In genomic region chr13:110465696-110466095, GRCh38 we compare ENCODE assay signal across 14 cellular contexts.
A peak's percentile ranks its signal among the peaks of the same experiment; 100 is the strongest.
DNase-seq lines count a peak whose midpoint lies in the region; ATAC-seq and TF ChIP-seq lines count a peak whose summit lies in the region.
"Had no signal": no experiment of that assay in that cellular context is flagged by ENCODE, and none has a peak within 500 bp of the region (broad histone marks: within the 10 kb centered on the region; RNA-seq: fewer than 3 reads in every experiment).

No MANE protein-coding gene starts in this region.

- H3K27me3 Mint-ChIP-seq in chondrocyte (ENCODE audit: low read depth) (no peaks in the 10 kb centered on the region), memory B cell (peaks cover under 1% of the 10 kb centered on the region)
- H3K27me3 Mint-ChIP-seq in stimulated activated naive B cell treated with anti-CD40 and anti-IgM and Interleukin-4, amounts not matched to agents 10 μg/mL and 1 μg/mL and 100 μg/mL, for 72 hours: no peaks in the 10 kb centered on the region

- peaks cover 10% of the 10 kb centered on the region; the same call in 1 of the 2 replicates for H3K79me2 ChIP-seq in Loucy (ENCODE audit: insufficient read depth, low read length)

- H3K36me3 Mint-ChIP-seq in chondrocyte (ENCODE audit: low read depth): peaks cover 62% of the 10 kb centered on the region
- no peaks in the 10 kb centered on the region for H3K36me3 Mint-ChIP-seq in memory B cell
- peaks cover 2 to 7% of the 10 kb centered on the region in 2 donors for H3K36me3 Mint-ChIP-seq in stimulated activated naive B cell treated with anti-CD40 and anti-IgM and Interleukin-4, amounts not matched to agents 10 μg/mL and 1 μg/mL and 100 μg/mL, for 72 hours

- in situ Hi-C loops in ACHN (cut with HindIII; ENCODE audit: low pct_ligation_motif_present, low pct_unique_long_range_greater_than_20kb, low sequenced_read_pairs): no loop called here

- DNase-seq in chondrocyte (ENCODE audit: low spot score) (no peak), memory B cell (ENCODE audit: low spot score in 2 of 2) (no peak), ACHN (no peak), SKM-1 (lab: John Stamatoyannopoulos, UW; ENCODE audit: unreplicated experiment) (no peak)
- no peak for DNase-seq in stimulated activated naive B cell treated with anti-CD40 and anti-IgM and Interleukin-4, amounts not matched to agents 10 μg/mL and 1 μg/mL and 100 μg/mL, for 72 hours
- DNase-seq: AML-193, Karpas-422, MG63, NCI-H1092 treated with DMSO at 0.1 percent for 48 hours, NCI-H524, NCI-H82, OCI-M1 had no signal

- H3K36me3 ChIP-seq in Loucy (ENCODE audit: insufficient read depth, low read length): no peaks in the 10 kb centered on the region
- H3K36me3 ChIP-seq: MG63 had no signal

- no peaks in the 10 kb centered on the region for H3F3A ChIP-seq in Loucy (ENCODE audit: low read depth)

- no peak overlapping the region for H2AFZ ChIP-seq in Loucy (ENCODE audit: low read length)

- no peaks in the 10 kb centered on the region for H3K9me3 ChIP-seq in Loucy (ENCODE audit: insufficient read depth, low read depth, low read length)
- H3K9me3 ChIP-seq: MG63 had no signal

- H3K9me2 ChIP-seq in Loucy (replicated peaks; ENCODE audit: low read depth, low read length): no peaks in the 10 kb centered on the region

- no peak for ATAC-seq in memory B cell (ENCODE audit: low read depth)
- ATAC-seq in stimulated activated naive B cell treated with anti-CD40 and anti-IgM and Interleukin-4, amounts not matched to agents 10 μg/mL and 1 μg/mL and 100 μg/mL, for 72 hours (replicated peaks): no peak
- ATAC-seq in HG03520 (IDR thresholded peaks at IDR 0.05; ENCODE audit: unreplicated experiment): no peak

- no peaks in the 10 kb centered on the region for H3K27me3 ChIP-seq in Loucy (ENCODE audit: insufficient read depth, low read length, poor library complexity, severe bottlenecking)
- H3K27me3 ChIP-seq: MG63 had no signal

- H3K4me3 ChIP-seq in Loucy (ENCODE audit: low read length, poor library complexity, severe bottlenecking): peak overlapping the region; percentile 26
- H3K4me3 ChIP-seq: MG63 had no signal

- H3K9me3 Mint-ChIP-seq in chondrocyte (ENCODE audit: low read depth): no peaks in the 10 kb centered on the region
- H3K9me3 Mint-ChIP-seq in memory B cell: no peaks in the 10 kb centered on the region
- H3K9me3 Mint-ChIP-seq in stimulated activated naive B cell treated with anti-CD40 and anti-IgM and Interleukin-4, amounts not matched to agents 10 μg/mL and 1 μg/mL and 100 μg/mL, for 72 hours: peaks cover 0 to 1% of the 10 kb centered on the region in 2 donors

- H3K4me1 Mint-ChIP-seq in chondrocyte (ENCODE audit: low read depth) (peaks cover 8% of the 10 kb centered on the region), memory B cell (peaks cover 22% of the 10 kb centered on the region)
- H3K4me1 Mint-ChIP-seq in stimulated activated naive B cell treated with anti-CD40 and anti-IgM and Interleukin-4, amounts not matched to agents 10 μg/mL and 1 μg/mL and 100 μg/mL, for 72 hours: peaks cover 44 to 72% of the 10 kb centered on the region in 2 donors

- H3K4me1 ChIP-seq in Loucy (ENCODE audit: insufficient read depth, low read length, poor library complexity, severe bottlenecking): peaks cover 16% of the 10 kb centered on the region

- no peaks in the 10 kb centered on the region for H4K20me1 ChIP-seq in Loucy (ENCODE audit: insufficient read depth, low read length, poor library complexity, severe bottlenecking)

- H3K4me2 ChIP-seq in Loucy (ENCODE audit: low read depth, low read length, poor library complexity, severe bottlenecking): peak overlapping the region; percentile 55

- peak overlapping the region; percentile 53 for H3K9ac ChIP-seq in Loucy (ENCODE audit: low read depth, low read length, poor library complexity, severe bottlenecking)

- H3K4me3 Mint-ChIP-seq in chondrocyte (ENCODE audit: unreplicated experiment) (no peak overlapping the region), memory B cell (no peak overlapping the region)
- H3K4me3 Mint-ChIP-seq in stimulated activated naive B cell treated with anti-CD40 and anti-IgM and Interleukin-4, amounts not matched to agents 10 μg/mL and 1 μg/mL and 100 μg/mL, for 72 hours: no peak overlapping the region

- TF ChIP-seq CTCF in Loucy (conservative IDR thresholded peaks at IDR 0.05; ENCODE audit: low read length) (no peak), chondrocyte (IDR thresholded peaks at IDR 0.05) (no peak)

- peak overlapping the region; percentile 75 for H3K27ac Mint-ChIP-seq in chondrocyte (ENCODE audit: unreplicated experiment)
- peak overlapping the region; percentile 19 for H3K27ac Mint-ChIP-seq in memory B cell
- H3K27ac Mint-ChIP-seq in stimulated activated naive B cell treated with anti-CD40 and anti-IgM and Interleukin-4, amounts not matched to agents 10 μg/mL and 1 μg/mL and 100 μg/mL, for 72 hours: peak overlapping the region; percentile 32

Comparison
In these comparisons a context has a peak if more than half of its experiments do, and no peak if none do; other contexts are left out.
1. H3K27ac Mint-ChIP-seq: peak in every context shown above with its lines; median percentile 75 in chondrocyte; 32 in stimulated activated naive B cell treated with anti-CD40 and anti-IgM and Interleukin-4, amounts not matched to agents 10 μg/mL and 1 μg/mL and 100 μg/mL, for 72 hours; 19 in memory B cell.